ENCODE assay signal across 10 cellular contexts in genomic region chr16:85899444-85899843, GRCh38. TPM values are rescaled to one million over a fixed set of nuclear protein-coding genes. Genes with fewer than 3 reads are reported as not detected.
DNase-seq lines count a peak whose midpoint lies in the region; ATAC-seq, FAIRE-seq and TF ChIP-seq lines count a peak whose summit lies in the region.
"Had no signal": no experiment of that assay in that cellular context is flagged by ENCODE, and none has a peak within 500 bp of the region (broad histone marks: within the 10 kb centered on the region; RNA-seq: fewer than 3 reads in every experiment).

No MANE protein-coding gene starts in this region.

- peaks cover 0 to 2% (median 0%) of the 10 kb centered on the region in 11 donors for H3K9me3 Mint-ChIP-seq in naive thymus-derived CD4-positive, alpha-beta T cell

- H3K4me3 ChIP-seq in A549 (peak overlapping the region; percentile 41), SJCRH30 (no peak overlapping the region), PC-9 (no peak overlapping the region)
- peak overlapping the region; percentile 51 for H3K4me3 ChIP-seq in naive thymus-derived CD4-positive, alpha-beta T cell (ENCODE audit: low read length)

- intact Hi-C loops in naive thymus-derived CD4-positive, alpha-beta T cell (cut with micrococcal nuclease), result loop anchor here (1.0 to 5.0 kb wide), 3 partner anchors 37 to 97 kb away; no protein-coding TSS in a partner anchor
- intact Hi-C loops in PC-9 (cut with micrococcal nuclease; ENCODE audit: unreplicated experiment), result no loop called here

- no peak overlapping the region for H3K27ac ChIP-seq in A549
- H3K27ac ChIP-seq in naive thymus-derived CD4-positive, alpha-beta T cell (ENCODE audit: low read depth, low read length), result peak overlapping the region; percentile 60
- no peak overlapping the region for H3K27ac ChIP-seq in SJCRH30
- H3K27ac ChIP-seq in PC-9, result no peak overlapping the region

- no peaks in the 10 kb centered on the region for H4K20me1 ChIP-seq in PC-9 (ENCODE audit: insufficient read depth)

- H3K9me3 ChIP-seq in A549, result no peaks in the 10 kb centered on the region
- H3K9me3 ChIP-seq in naive thymus-derived CD4-positive, alpha-beta T cell (ENCODE audit: control insufficient read depth in 2 of 3, low read length in 3 of 3), result no peaks in the 10 kb centered on the region
- no peaks in the 10 kb centered on the region for H3K9me3 ChIP-seq in SJCRH30 (replicated peaks)
- H3K9me3 ChIP-seq in PC-9 (ENCODE audit: insufficient read depth, low read depth), result no peaks in the 10 kb centered on the region

- POLR2A ChIA-PET in A549 (lab: Yijun Ruan, JAX) (no interaction called here), PC-9 (lab: Charles Lee; ENCODE audit: unreplicated experiment) (interaction anchor here (0.5 kb wide), 1 partner anchor 408 kb away, joined by 3 read pairs; no protein-coding TSS in a partner anchor)
- POLR2A ChIA-PET in naive thymus-derived CD4-positive, alpha-beta T cell (lab: Charles Lee), result interaction anchor here (1.2 kb wide), 1 partner anchor 36 kb away, joined by 3 read pairs; no protein-coding TSS in a partner anchor

- H3K27ac Mint-ChIP-seq in naive thymus-derived CD4-positive, alpha-beta T cell, result peak overlapping the region; percentile 13 to 83 (median 64)

- FAIRE-seq in A549 (lab: Jason Lieb, UNC), result no peak

- TF ChIP-seq EP300 in A549 (IDR thresholded peaks at IDR 0.05), result no peak

- H3K36me3 ChIP-seq in naive thymus-derived CD4-positive, alpha-beta T cell (ENCODE audit: control insufficient read depth in 2 of 3, insufficient read depth in 3 of 3, low read length in 3 of 3), result peaks cover 0 to 4% (median 0%) of the 10 kb centered on the region in 3 experiments
- H3K36me3 ChIP-seq in SJCRH30, result no peaks in the 10 kb centered on the region
- H3K36me3 ChIP-seq in PC-9 (ENCODE audit: low read depth), result no peaks in the 10 kb centered on the region

- no peaks in the 10 kb centered on the region for H3F3A ChIP-seq in PC-9 (ENCODE audit: insufficient read depth, low read depth)

- TF ChIP-seq RAD21 in A549 (conservative IDR thresholded peaks at IDR 0.05 in 1 of 2, IDR thresholded peaks at IDR 0.05 in 1 of 2), result no peak

- 59% methylated on average over 7 of the region's 7 CpGs for WGBS in A549 (ENCODE audit: missing lambda C conversion rate)

- TF ChIP-seq CTCF in A549 (IDR thresholded peaks at IDR 0.05) (no peak), GM13977 (IDR thresholded peaks at IDR 0.05; ENCODE audit: extremely low read depth, insufficient read depth, missing control alignments) (no peak), PC-9 (conservative IDR thresholded peaks at IDR 0.05) (no peak)

- H3K4me1 ChIP-seq in A549 (no peaks in the 10 kb centered on the region), SJCRH30 (no peaks in the 10 kb centered on the region), PC-9 (replicated peaks; ENCODE audit: insufficient read depth) (no peaks in the 10 kb centered on the region)
- H3K4me1 ChIP-seq in naive thymus-derived CD4-positive, alpha-beta T cell (ENCODE audit: control insufficient read depth in 2 of 2, insufficient read depth in 2 of 2, low read length in 2 of 2), result peaks cover 18 to 28% of the 10 kb centered on the region in 2 donors

- H3K4me1 Mint-ChIP-seq in naive thymus-derived CD4-positive, alpha-beta T cell, result peaks cover 39 to 61% (median 57%) of the 10 kb centered on the region in 7 donors

- no peak overlapping the region for H2AFZ ChIP-seq in PC-9

- DNase-seq in A549 (ENCODE audit: low read depth in 1 of 2, low spot score in 1 of 2) (no peak), GM13977 (ENCODE audit: low spot score) (peak; percentile 7), cerebellar cortex (ENCODE audit: low spot score) (peak; percentile 10), NCI-H2107 treated with DMSO at 0.1 percent for 48 hours (lab: John Stamatoyannopoulos, UW; ENCODE audit: unreplicated experiment) (no peak), SJCRH30 (no peak), SW480 (ENCODE audit: low spot score) (no peak), PC-9 (no peak)
- no peak for DNase-seq in naive thymus-derived CD4-positive, alpha-beta T cell
- DNase-seq: DND-41 had no signal

- no peaks in the 10 kb centered on the region for H3K9me2 ChIP-seq in PC-9 (ENCODE audit: insufficient read depth)

- in situ Hi-C loops in GM13977 (cut with MboI; ENCODE audit: low pct_unique_long_range_greater_than_20kb, low sequenced_read_pairs, unreplicated experiment), result no loop called here

- H3K27me3 ChIP-seq in naive thymus-derived CD4-positive, alpha-beta T cell (ENCODE audit: control insufficient read depth in 2 of 2, insufficient read depth in 2 of 2, low read length in 2 of 2), result no peaks in the 10 kb centered on the region
- H3K27me3 ChIP-seq in SJCRH30, result no peaks in the 10 kb centered on the region
- H3K27me3 ChIP-seq in PC-9 (ENCODE audit: insufficient read depth, low read depth), result peaks cover 92% of the 10 kb centered on the region

- CTCF ChIA-PET in A549 (lab: Yijun Ruan, JAX) (interaction anchor here (1.2 to 2.0 kb wide), 2 partner anchors 24 to 78 kb away, joined by 3 to 11 read pairs; no protein-coding TSS in a partner anchor), PC-9 (lab: Charles Lee) (no interaction called here)
- CTCF ChIA-PET in naive thymus-derived CD4-positive, alpha-beta T cell (lab: Charles Lee), result interaction anchor here (0.9 to 1.4 kb wide), 2 partner anchors 12 to 35 kb away, joined by 3 to 4 read pairs; no protein-coding TSS in a partner anchor

- no peak for TF ChIP-seq POLR2A in A549 (IDR thresholded peaks at IDR 0.05; ENCODE audit: low read length)

- BruUV-seq in PC-9 (replicated peaks; lab: Mats Ljungman, UMichigan), result no TSS peak

- peak overlapping the region; percentile 61 for H3K4me2 ChIP-seq in A549
- no peak overlapping the region for H3K4me2 ChIP-seq in PC-9

- no peaks in the 10 kb centered on the region for H3K79me2 ChIP-seq in PC-9 (ENCODE audit: low read depth)

- H3K27me3 Mint-ChIP-seq in naive thymus-derived CD4-positive, alpha-beta T cell, result peaks cover 0 to 9% (median 0%) of the 10 kb centered on the region in 5 donors

- peak overlapping the region; percentile 79 to 92 (median 88) for H3K4me3 Mint-ChIP-seq in naive thymus-derived CD4-positive, alpha-beta T cell

- peaks cover 0 to 13% (median 0%) of the 10 kb centered on the region in 5 donors for H3K36me3 Mint-ChIP-seq in naive thymus-derived CD4-positive, alpha-beta T cell

- ATAC-seq in A549, result no peak
- ATAC-seq in naive thymus-derived CD4-positive, alpha-beta T cell, result no peak
- ATAC-seq: SK-N-SH treated with all-trans-retinoic acid at 6 μM for 48 hours had no signal

TF ChIP-seq in A549, 52 proteins besides CTCF, POLR2A, EP300 and RAD21:
- TF ChIP-seq PHF8 (IDR thresholded peaks at IDR 0.05; ENCODE audit: borderline replicate concordance, low read depth) (no peak), ZSCAN20 (CRISPR knock-in tag; IDR thresholded peaks at IDR 0.05) (no peak), BHLHE40 (IDR thresholded peaks at IDR 0.05; ENCODE audit: low read depth, low read length) (no peak), BCL3 (IDR thresholded peaks at IDR 0.05) (no peak), TFCP2L1 (CRISPR knock-in tag; IDR thresholded peaks at IDR 0.05) (no peak), JUN (IDR thresholded peaks at IDR 0.05) (no peak), RFX5 (IDR thresholded peaks at IDR 0.05) (no peak), SMC3 (IDR thresholded peaks at IDR 0.05) (no peak), FOSB (CRISPR knock-in tag; IDR thresholded peaks at IDR 0.05) (no peak), POLR2AphosphoS2 (conservative IDR thresholded peaks at IDR 0.05; ENCODE audit: low read length) (no peak), FOXS1 (CRISPR knock-in tag; IDR thresholded peaks at IDR 0.05) (no peak), CEBPB (IDR thresholded peaks at IDR 0.05) (no peak)
- TF ChIP-seq, protein P1, sequence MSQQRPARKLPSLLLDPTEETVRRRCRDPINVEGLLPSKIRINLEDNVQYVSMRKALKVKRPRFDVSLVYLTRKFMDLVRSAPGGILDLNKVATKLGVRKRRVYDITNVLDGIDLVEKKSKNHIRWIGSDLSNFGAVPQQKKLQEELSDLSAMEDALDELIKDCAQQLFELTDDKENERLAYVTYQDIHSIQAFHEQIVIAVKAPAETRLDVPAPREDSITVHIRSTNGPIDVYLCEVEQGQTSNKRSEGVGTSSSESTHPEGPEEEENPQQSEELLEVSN (IDR thresholded peaks at IDR 0.05; ENCODE audit: borderline replicate concordance, low read depth), result no peak

RNA-seq across cellular contexts. Expression of gene IRF8, which starts 0.5 kb away (rescaled TPM):
- polyA plus RNA-seq in A549 (2011; rRNA removed) (0.16 and 0.22 TPM in 2 replicates), A549 (2017; fragmentation: RNase III; extraction: RNeasy Plus Mini Kit Qiagen cat#74134 plus additional on column Dnase treatment) (0.18 to 0.42 TPM (median 0.40 TPM) in 3 replicates)
- 0.09 and 0.16 TPM in 2 replicates for polyA plus RNA-seq in A549 (2012; cell fraction: cytosol; rRNA removed)
- polyA plus RNA-seq in A549 (2012; cell fraction: nucleus; rRNA removed), result 0.40 and 0.50 TPM in 2 replicates
- not detected in 2 replicates for polyA minus RNA-seq in A549 (2011; rRNA and poly(A)+ RNA removed)
- total RNA-seq in naive thymus-derived CD4-positive, alpha-beta T cell, result 100 to 1,000 TPM in 1 of 5 experiments, 10 to 100 TPM in 2, 1 to 10 TPM in 2; 3.5 to 105 (median 19.9) TPM
- polyA plus RNA-seq in naive thymus-derived CD4-positive, alpha-beta T cell, result 1 to 10 TPM; 4.5 to 6.4 TPM
- not detected in 2 replicates for total RNA-seq in SJCRH30 (2014; rRNA removed; shearing (Covaris generic))
- not detected in 2 replicates for total RNA-seq in PC-9 (2021)

Comparison
In these comparisons a context has a peak if more than half of its experiments do, and no peak if none do; other contexts are left out.
1. DNase-seq: peak in GM13977 (single experiment) and cerebellar cortex (single experiment); none in A549 (0 of 2), naive thymus-derived CD4-positive, alpha-beta T cell (0 of 9), NCI-H2107 treated with DMSO at 0.1 percent for 48 hours (single experiment), SJCRH30 (0 of 2), SW480 (single experiment) and PC-9 (0 of 2).
2. H3K4me3 ChIP-seq: peak in A549 (single experiment) and naive thymus-derived CD4-positive, alpha-beta T cell (single experiment); none in SJCRH30 (single experiment) and PC-9 (single experiment).